In genomic region chr9:127224178-127224882, GRCh38 we compare ENCODE assay signal across 8 cellular contexts. TPM values are rescaled to one million over a fixed set of nuclear protein-coding genes. Genes with fewer than 3 reads are reported as not detected.
A peak's percentile ranks its signal among the peaks of the same experiment; 100 is the strongest.
DNase-seq lines count a peak whose midpoint lies in the region; ATAC-seq, FAIRE-seq and TF ChIP-seq lines count a peak whose summit lies in the region.

No MANE protein-coding gene starts in this region.

- H3K4me3 ChIP-seq in kidney (ENCODE audit: low read length in 2 of 2), result peak overlapping the region; percentile 67 to 68

- H3K27ac ChIP-seq in kidney (ENCODE audit: low read depth in 2 of 2, low read length in 2 of 2), result peak overlapping the region; percentile 70 to 76

- intact Hi-C loops in kidney (cut with DNase I), result no loop called here

- FAIRE-seq in kidney (lab: Jason Lieb, UNC), result no peak

- H3K36me3 ChIP-seq in kidney (ENCODE audit: control insufficient read depth in 1 of 2, insufficient read depth in 2 of 2, low read length in 2 of 2), result no peaks in the 10 kb centered on the region

- peak overlapping the region in 1 of 2 donors; percentile 51 for H3K9ac ChIP-seq in kidney (ENCODE audit: low read length in 2 of 2)

- H3K4me1 ChIP-seq in kidney (ENCODE audit: control insufficient read depth in 1 of 2, insufficient read depth in 1 of 2, low read depth in 1 of 2, low read length in 2 of 2), result peaks cover 0 to 8% of the 10 kb centered on the region in 2 donors

- ATAC-seq in GM18858 (IDR thresholded peaks at IDR 0.05; ENCODE audit: unreplicated experiment) (peak; percentile 41), HG03066 (IDR thresholded peaks at IDR 0.05; ENCODE audit: low read depth, unreplicated experiment) (peak; percentile 60)

- DNase-seq in 8988T (peak; percentile 94), NCI-H2196 treated with DMSO at 0.1 percent for 48 hours (lab: John Stamatoyannopoulos, UW; ENCODE audit: unreplicated experiment) (peak; percentile 81), cerebellar cortex (ENCODE audit: low spot score) (peak; percentile 95), kidney (peak; percentile 98)
- DNase-seq in activated CD4-positive, alpha-beta T cell treated with anti-CD3 and anti-CD28 coated beads for 1 hour, result peak; percentile 77
- peak; percentile 82 for DNase-seq in stimulated activated CD4-positive, alpha-beta T cell treated with anti-CD3 and anti-CD28 coated beads, Interleukin-12 subunit alpha, Interleukin-12 subunit beta, amount 100 ng/mL, for 4 hours

- no peaks in the 10 kb centered on the region for H3K9me3 ChIP-seq in kidney (ENCODE audit: control insufficient read depth in 1 of 2, low read length in 2 of 2)

- no peak for TF ChIP-seq CTCF in kidney (IDR thresholded peaks at IDR 0.05; ENCODE audit: borderline replicate concordance, extremely low read depth, insufficient read depth)

RNA-seq across cellular contexts. Expression of gene GARNL3, which starts 40.2 kb away (rescaled TPM):
- 10.2 TPM for total RNA-seq in kidney
- polyA plus RNA-seq in kidney (ENCODE audit: insufficient read depth, low read depth, low replicate concordance), result 2.6 TPM

Comparison
In these comparisons a context has a peak if more than half of its experiments do, and no peak if none do; other contexts are left out.
1. Peak in every context shown above with its lines: DNase-seq, ATAC-seq, H3K4me3 ChIP-seq and H3K27ac ChIP-seq.